Comparison of ENCODE assay signal across 1 cellular context in the genomic region with DNA sequence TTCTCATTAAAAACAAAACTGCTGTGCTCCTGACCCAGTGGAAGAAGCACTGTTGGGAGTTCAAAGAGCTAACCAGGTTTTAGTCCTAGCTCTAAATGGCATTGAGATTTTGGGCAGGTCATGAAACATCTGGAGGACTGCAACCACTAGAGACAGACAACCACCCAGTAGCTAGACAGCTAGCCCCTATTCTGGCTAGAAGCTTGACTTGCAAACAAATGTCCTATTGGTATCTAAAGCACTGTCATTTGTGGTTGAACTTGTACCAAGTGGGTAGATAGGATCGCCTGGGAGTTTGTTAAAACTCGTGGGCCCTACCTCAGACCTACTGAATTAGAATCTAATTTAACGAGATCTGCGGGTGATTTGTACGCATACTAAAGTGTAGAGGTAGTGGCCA.
TF ChIP-seq lines count a peak whose summit lies in the region.

No MANE protein-coding gene starts in this region.

TF ChIP-seq in GM23338, 12 proteins besides CTCF, POLR2A, EP300 and RAD21:
- TF ChIP-seq JUNB (IDR thresholded peaks at IDR 0.05; ENCODE audit: unreplicated experiment): no peak
- no peak for TF ChIP-seq CREB1 (CRISPR knock-in tag; IDR thresholded peaks at IDR 0.05; ENCODE audit: low read depth)
- TF ChIP-seq EZH2phosphoT487 (IDR thresholded peaks at IDR 0.05; ENCODE audit: unreplicated experiment): no peak
- TF ChIP-seq POLR2AphosphoS5 (IDR thresholded peaks at IDR 0.05; ENCODE audit: low read depth): no peak
- TF ChIP-seq STAT1 (IDR thresholded peaks at IDR 0.05; ENCODE audit: unreplicated experiment): no peak
- TF ChIP-seq, protein P1, sequence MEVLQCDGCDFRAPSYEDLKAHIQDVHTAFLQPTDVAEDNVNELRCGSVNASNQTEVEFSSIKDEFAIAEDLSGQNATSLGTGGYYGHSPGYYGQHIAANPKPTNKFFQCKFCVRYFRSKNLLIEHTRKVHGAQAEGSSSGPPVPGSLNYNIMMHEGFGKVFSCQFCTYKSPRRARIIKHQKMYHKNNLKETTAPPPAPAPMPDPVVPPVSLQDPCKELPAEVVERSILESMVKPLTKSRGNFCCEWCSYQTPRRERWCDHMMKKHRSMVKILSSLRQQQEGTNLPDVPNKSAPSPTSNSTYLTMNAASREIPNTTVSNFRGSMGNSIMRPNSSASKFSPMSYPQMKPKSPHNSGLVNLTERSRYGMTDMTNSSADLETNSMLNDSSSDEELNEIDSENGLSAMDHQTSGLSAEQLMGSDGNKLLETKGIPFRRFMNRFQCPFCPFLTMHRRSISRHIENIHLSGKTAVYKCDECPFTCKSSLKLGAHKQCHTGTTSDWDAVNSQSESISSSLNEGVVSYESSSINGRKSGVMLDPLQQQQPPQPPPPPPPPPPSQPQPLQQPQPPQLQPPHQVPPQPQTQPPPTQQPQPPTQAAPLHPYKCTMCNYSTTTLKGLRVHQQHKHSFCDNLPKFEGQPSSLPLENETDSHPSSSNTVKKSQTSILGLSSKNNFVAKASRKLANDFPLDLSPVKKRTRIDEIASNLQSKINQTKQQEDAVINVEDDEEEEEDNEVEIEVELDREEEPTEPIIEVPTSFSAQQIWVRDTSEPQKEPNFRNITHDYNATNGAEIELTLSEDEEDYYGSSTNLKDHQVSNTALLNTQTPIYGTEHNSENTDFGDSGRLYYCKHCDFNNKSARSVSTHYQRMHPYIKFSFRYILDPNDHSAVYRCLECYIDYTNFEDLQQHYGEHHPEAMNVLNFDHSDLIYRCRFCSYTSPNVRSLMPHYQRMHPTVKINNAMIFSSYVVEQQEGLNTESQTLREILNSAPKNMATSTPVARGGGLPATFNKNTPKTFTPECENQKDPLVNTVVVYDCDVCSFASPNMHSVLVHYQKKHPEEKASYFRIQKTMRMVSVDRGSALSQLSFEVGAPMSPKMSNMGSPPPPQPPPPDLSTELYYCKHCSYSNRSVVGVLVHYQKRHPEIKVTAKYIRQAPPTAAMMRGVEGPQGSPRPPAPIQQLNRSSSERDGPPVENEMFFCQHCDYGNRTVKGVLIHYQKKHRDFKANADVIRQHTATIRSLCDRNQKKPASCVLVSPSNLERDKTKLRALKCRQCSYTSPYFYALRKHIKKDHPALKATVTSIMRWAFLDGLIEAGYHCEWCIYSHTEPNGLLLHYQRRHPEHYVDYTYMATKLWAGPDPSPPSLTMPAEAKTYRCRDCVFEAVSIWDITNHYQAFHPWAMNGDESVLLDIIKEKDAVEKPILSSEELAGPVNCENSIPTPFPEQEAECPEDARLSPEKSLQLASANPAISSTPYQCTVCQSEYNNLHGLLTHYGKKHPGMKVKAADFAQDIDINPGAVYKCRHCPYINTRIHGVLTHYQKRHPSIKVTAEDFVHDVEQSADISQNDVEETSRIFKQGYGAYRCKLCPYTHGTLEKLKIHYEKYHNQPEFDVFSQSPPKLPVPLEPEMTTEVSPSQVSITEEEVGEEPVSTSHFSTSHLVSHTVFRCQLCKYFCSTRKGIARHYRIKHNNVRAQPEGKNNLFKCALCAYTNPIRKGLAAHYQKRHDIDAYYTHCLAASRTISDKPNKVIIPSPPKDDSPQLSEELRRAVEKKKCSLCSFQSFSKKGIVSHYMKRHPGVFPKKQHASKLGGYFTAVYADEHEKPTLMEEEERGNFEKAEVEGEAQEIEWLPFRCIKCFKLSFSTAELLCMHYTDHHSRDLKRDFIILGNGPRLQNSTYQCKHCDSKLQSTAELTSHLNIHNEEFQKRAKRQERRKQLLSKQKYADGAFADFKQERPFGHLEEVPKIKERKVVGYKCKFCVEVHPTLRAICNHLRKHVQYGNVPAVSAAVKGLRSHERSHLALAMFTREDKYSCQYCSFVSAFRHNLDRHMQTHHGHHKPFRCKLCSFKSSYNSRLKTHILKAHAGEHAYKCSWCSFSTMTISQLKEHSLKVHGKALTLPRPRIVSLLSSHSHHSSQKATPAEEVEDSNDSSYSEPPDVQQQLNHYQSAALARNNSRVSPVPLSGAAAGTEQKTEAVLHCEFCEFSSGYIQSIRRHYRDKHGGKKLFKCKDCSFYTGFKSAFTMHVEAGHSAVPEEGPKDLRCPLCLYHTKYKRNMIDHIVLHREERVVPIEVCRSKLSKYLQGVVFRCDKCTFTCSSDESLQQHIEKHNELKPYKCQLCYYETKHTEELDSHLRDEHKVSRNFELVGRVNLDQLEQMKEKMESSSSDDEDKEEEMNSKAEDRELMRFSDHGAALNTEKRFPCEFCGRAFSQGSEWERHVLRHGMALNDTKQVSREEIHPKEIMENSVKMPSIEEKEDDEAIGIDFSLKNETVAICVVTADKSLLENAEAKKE (CRISPR knock-in tag; IDR thresholded peaks at IDR 0.05): no peak
- no peak for TF ChIP-seq ZNF114 (CRISPR knock-in tag; IDR thresholded peaks at IDR 0.05)
- TF ChIP-seq EZH2 (IDR thresholded peaks at IDR 0.05; ENCODE audit: low read depth, unreplicated experiment): no peak
- no peak for TF ChIP-seq ETS1 (IDR thresholded peaks at IDR 0.05)
- TF ChIP-seq NANOG (IDR thresholded peaks at IDR 0.05; ENCODE audit: borderline replicate concordance): no peak
- TF ChIP-seq, protein P2, sequence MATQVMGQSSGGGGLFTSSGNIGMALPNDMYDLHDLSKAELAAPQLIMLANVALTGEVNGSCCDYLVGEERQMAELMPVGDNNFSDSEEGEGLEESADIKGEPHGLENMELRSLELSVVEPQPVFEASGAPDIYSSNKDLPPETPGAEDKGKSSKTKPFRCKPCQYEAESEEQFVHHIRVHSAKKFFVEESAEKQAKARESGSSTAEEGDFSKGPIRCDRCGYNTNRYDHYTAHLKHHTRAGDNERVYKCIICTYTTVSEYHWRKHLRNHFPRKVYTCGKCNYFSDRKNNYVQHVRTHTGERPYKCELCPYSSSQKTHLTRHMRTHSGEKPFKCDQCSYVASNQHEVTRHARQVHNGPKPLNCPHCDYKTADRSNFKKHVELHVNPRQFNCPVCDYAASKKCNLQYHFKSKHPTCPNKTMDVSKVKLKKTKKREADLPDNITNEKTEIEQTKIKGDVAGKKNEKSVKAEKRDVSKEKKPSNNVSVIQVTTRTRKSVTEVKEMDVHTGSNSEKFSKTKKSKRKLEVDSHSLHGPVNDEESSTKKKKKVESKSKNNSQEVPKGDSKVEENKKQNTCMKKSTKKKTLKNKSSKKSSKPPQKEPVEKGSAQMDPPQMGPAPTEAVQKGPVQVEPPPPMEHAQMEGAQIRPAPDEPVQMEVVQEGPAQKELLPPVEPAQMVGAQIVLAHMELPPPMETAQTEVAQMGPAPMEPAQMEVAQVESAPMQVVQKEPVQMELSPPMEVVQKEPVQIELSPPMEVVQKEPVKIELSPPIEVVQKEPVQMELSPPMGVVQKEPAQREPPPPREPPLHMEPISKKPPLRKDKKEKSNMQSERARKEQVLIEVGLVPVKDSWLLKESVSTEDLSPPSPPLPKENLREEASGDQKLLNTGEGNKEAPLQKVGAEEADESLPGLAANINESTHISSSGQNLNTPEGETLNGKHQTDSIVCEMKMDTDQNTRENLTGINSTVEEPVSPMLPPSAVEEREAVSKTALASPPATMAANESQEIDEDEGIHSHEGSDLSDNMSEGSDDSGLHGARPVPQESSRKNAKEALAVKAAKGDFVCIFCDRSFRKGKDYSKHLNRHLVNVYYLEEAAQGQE (IDR thresholded peaks at IDR 0.05; ENCODE audit: unreplicated experiment): no peak
- TF ChIP-seq ZNF331 (CRISPR knock-in tag; IDR thresholded peaks at IDR 0.05; ENCODE audit: low read depth): no peak
